1 cellular context compared by ENCODE assay signal in the genomic region with DNA sequence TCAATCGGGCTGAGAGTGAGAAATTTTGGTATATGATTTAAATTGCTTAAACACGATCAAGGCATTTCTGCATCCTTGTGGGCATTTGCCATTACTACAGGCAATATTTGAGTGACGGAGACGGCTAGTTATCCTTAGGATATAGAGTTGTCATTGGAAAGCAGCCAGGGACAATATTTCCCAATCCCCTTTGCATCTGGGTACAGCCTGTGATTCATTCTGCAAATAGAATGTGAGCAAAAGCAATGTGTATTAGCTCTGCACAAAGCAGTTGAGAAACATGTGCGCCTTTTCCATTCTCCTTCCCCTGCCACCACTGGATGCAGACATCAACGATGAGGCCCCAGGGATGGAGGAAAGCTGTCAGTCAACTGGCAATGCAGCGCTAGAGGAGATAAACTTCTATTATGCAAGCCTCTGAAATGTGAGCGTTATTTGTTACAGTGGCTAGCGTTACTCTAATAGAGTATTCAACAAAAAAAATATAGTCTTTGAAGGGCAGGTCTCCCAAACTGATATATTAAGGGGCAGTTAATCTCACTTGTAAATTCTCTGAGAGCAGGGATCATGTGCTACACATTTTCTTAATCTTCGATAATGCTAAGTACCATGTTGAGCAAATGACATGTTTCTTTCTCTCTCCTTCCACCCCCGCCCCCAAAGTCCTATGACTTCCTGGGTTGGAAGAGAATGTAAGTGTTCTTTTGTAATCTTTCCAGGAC.
TF ChIP-seq lines count a peak whose summit lies in the region.

No MANE protein-coding gene starts in this region.

TF ChIP-seq in GM23338, 12 proteins besides CTCF, POLR2A, EP300 and RAD21 (continued from another document):
- TF ChIP-seq, protein P1, sequence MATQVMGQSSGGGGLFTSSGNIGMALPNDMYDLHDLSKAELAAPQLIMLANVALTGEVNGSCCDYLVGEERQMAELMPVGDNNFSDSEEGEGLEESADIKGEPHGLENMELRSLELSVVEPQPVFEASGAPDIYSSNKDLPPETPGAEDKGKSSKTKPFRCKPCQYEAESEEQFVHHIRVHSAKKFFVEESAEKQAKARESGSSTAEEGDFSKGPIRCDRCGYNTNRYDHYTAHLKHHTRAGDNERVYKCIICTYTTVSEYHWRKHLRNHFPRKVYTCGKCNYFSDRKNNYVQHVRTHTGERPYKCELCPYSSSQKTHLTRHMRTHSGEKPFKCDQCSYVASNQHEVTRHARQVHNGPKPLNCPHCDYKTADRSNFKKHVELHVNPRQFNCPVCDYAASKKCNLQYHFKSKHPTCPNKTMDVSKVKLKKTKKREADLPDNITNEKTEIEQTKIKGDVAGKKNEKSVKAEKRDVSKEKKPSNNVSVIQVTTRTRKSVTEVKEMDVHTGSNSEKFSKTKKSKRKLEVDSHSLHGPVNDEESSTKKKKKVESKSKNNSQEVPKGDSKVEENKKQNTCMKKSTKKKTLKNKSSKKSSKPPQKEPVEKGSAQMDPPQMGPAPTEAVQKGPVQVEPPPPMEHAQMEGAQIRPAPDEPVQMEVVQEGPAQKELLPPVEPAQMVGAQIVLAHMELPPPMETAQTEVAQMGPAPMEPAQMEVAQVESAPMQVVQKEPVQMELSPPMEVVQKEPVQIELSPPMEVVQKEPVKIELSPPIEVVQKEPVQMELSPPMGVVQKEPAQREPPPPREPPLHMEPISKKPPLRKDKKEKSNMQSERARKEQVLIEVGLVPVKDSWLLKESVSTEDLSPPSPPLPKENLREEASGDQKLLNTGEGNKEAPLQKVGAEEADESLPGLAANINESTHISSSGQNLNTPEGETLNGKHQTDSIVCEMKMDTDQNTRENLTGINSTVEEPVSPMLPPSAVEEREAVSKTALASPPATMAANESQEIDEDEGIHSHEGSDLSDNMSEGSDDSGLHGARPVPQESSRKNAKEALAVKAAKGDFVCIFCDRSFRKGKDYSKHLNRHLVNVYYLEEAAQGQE (IDR thresholded peaks at IDR 0.05; ENCODE audit: unreplicated experiment) = no peak
- no peak for TF ChIP-seq EZH2 (IDR thresholded peaks at IDR 0.05; ENCODE audit: low read depth, unreplicated experiment)
- TF ChIP-seq EZH2phosphoT487 (IDR thresholded peaks at IDR 0.05; ENCODE audit: unreplicated experiment) = no peak
- TF ChIP-seq ZNF331 (CRISPR knock-in tag; IDR thresholded peaks at IDR 0.05; ENCODE audit: low read depth) = no peak
- no peak for TF ChIP-seq STAT1 (IDR thresholded peaks at IDR 0.05; ENCODE audit: unreplicated experiment)
- TF ChIP-seq NANOG (IDR thresholded peaks at IDR 0.05; ENCODE audit: borderline replicate concordance) = no peak
